In the genomic region with DNA sequence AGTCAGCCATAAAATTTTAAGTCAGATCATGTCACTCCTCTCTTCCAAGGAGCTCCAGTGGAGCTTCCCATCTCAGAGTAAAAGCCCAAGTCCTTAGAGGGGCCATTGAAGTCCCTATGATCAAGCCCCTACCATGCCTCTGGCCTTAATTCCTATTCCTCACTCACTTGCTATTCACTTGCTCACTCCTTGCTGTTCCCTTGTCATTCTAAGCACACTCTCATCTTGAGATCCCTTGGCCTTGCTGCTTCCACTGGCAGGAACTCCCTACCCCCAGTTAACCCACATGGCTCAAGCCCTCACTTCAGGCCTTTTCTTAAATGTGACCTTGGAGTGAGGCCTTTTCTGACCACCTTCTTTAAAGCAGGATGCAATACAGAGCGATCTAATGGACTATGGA, we compare ENCODE assay signal across 11 cellular contexts. TPM values are rescaled to one million over a fixed set of nuclear protein-coding genes. Genes with fewer than 3 reads are reported as not detected.
DNase-seq lines count a peak whose midpoint lies in the region; ATAC-seq and TF ChIP-seq lines count a peak whose summit lies in the region.
"Had no signal": no experiment of that assay in that cellular context is flagged by ENCODE, and none has a peak within 500 bp of the region (broad histone marks: within the 10 kb centered on the region; RNA-seq: fewer than 3 reads in every experiment).

No MANE protein-coding gene starts in this region.

- no peak for TF ChIP-seq RAD21 in IMR-90 (IDR thresholded peaks at IDR 0.05; ENCODE audit: low read length)

- H3K4ac ChIP-seq in IMR-90 (ENCODE audit: low read depth, low read length): peak overlapping the region; percentile 15; the same call in 1 of the 2 replicates
- no peak overlapping the region for H3K4ac ChIP-seq in trophoblast cell (ENCODE audit: low read depth, low read length)

- no peak overlapping the region for H4K12ac ChIP-seq in trophoblast cell (ENCODE audit: low read depth, low read length)

- TF ChIP-seq CTCF in IMR-90 (conservative IDR thresholded peaks at IDR 0.05; ENCODE audit: low read depth, low read length) (no peak), neural progenitor cell (IDR thresholded peaks at IDR 0.05) (no peak), dorsolateral prefrontal cortex (IDR thresholded peaks at IDR 0.05 in 54 of 56, conservative IDR thresholded peaks at IDR 0.05 in 2 of 56; ENCODE audit: low read depth in 1 of 56, partially characterized antibody in 56 of 56) (no peak)

- 0 out of 3 replicates have a peak overlapping the region, but pooled peaks have one; percentile 81 for H2BK15ac ChIP-seq in IMR-90 (ENCODE audit: low read depth, low read length)

- H4K20me1 ChIP-seq in IMR-90 (ENCODE audit: insufficient read depth, low read length): no peaks in the 10 kb centered on the region
- H4K20me1 ChIP-seq in neural progenitor cell (ENCODE audit: low read depth): no peaks in the 10 kb centered on the region

- H2AK9ac ChIP-seq in IMR-90 (replicated peaks; ENCODE audit: low read depth, low read length, poor library complexity): no peak overlapping the region

- dilution Hi-C loops in IMR-90 (cut with HindIII; ENCODE audit: low sequenced_read_pairs, unreplicated experiment): no loop called here

- H4K8ac ChIP-seq in IMR-90 (ENCODE audit: low read depth in 2 of 2, low read length in 2 of 2) (no peak overlapping the region), trophoblast cell (ENCODE audit: low read depth, low read length) (no peak overlapping the region)

- no peak overlapping the region for H3K56ac ChIP-seq in IMR-90 (ENCODE audit: extremely low read depth, insufficient read depth, low read length)

- H3K18ac ChIP-seq in IMR-90 (ENCODE audit: low read depth, low read length) (no peak overlapping the region; the same call in 1 of the 2 replicates), trophoblast cell (ENCODE audit: low read length) (no peak overlapping the region)

- H3K23ac ChIP-seq in IMR-90 (ENCODE audit: low read depth, low read length) (no peak overlapping the region), trophoblast cell (ENCODE audit: low read length) (no peak overlapping the region)

- BruUV-seq in IMR-90 (replicated peaks; lab: Mats Ljungman, UMichigan): no TSS peak

- H3K4me1 Mint-ChIP-seq in neural progenitor cell: no peaks in the 10 kb centered on the region

- no peaks in the 10 kb centered on the region for H3K36me3 ChIP-seq in IMR-90 (ENCODE audit: control insufficient read depth, insufficient read depth, low read length)
- no peaks in the 10 kb centered on the region for H3K36me3 ChIP-seq in neural progenitor cell
- no peaks in the 10 kb centered on the region for H3K36me3 ChIP-seq in trophoblast cell (ENCODE audit: control insufficient read depth in 1 of 2, insufficient read depth in 2 of 2, low read length in 2 of 2)

- H2AK5ac ChIP-seq in IMR-90 (ENCODE audit: low read depth, low read length) (peak overlapping the region; percentile 59), trophoblast cell (ENCODE audit: low read length) (no peak overlapping the region)

- 0 out of 2 replicates have a peak overlapping the region, but pooled peaks have one; percentile 35 for H2BK20ac ChIP-seq in IMR-90 (ENCODE audit: low read depth, low read length)

- intact Hi-C loops in IMR-90 (cut with micrococcal nuclease) (no loop called here), dorsolateral prefrontal cortex (cut with DNase I) (no loop called here)

- POLR2A ChIA-PET in IMR-90 (lab: Charles Lee; ENCODE audit: unreplicated experiment): no interaction called here

- H3K9ac ChIP-seq in IMR-90 (ENCODE audit: low read depth, low read length): no peak overlapping the region
- no peak overlapping the region for H3K9ac ChIP-seq in neural progenitor cell
- H3K9ac ChIP-seq in trophoblast cell (ENCODE audit: low read length): no peak overlapping the region
- H3K9ac ChIP-seq: KMS-11 had no signal

- H3K4me3 ChIP-seq in IMR-90 (ENCODE audit: insufficient read depth, low read depth, low read length) (no peak overlapping the region), neural progenitor cell (no peak overlapping the region), trophoblast cell (ENCODE audit: low read depth, low read length) (no peak overlapping the region), dorsolateral prefrontal cortex (no peak overlapping the region)

- CTCF ChIA-PET in IMR-90 (lab: Yijun Ruan, JAX): interaction anchor here (1.2 kb wide), 1 partner anchor 22 kb away, joined by 4 read pairs; no protein-coding TSS in a partner anchor

- no peak overlapping the region for H4K5ac ChIP-seq in IMR-90 (ENCODE audit: low read depth, low read length)

- no peak overlapping the region for H3K4me3 Mint-ChIP-seq in neural progenitor cell
- H3K4me3 Mint-ChIP-seq: CD4-positive, alpha-beta T cell had no signal

- H3K4me2 ChIP-seq in IMR-90 (ENCODE audit: low read depth, low read length) (no peak overlapping the region), neural progenitor cell (no peak overlapping the region), trophoblast cell (ENCODE audit: low read length) (no peak overlapping the region)
- H3K4me2 ChIP-seq: KMS-11 had no signal

- H3K27me3 ChIP-seq in IMR-90 (ENCODE audit: control insufficient read depth, insufficient read depth, low read length): no peaks in the 10 kb centered on the region
- H3K27me3 ChIP-seq in neural progenitor cell: no peaks in the 10 kb centered on the region
- no peaks in the 10 kb centered on the region for H3K27me3 ChIP-seq in trophoblast cell (ENCODE audit: insufficient read depth, low read length)
- H3K27me3 ChIP-seq in dorsolateral prefrontal cortex: no peaks in the 10 kb centered on the region

- H3K27ac ChIP-seq in IMR-90 (ENCODE audit: insufficient read depth, low read length) (no peak overlapping the region), neural progenitor cell (no peak overlapping the region), trophoblast cell (ENCODE audit: low read depth, low read length) (no peak overlapping the region), dorsolateral prefrontal cortex (no peak overlapping the region)
- H3K27ac ChIP-seq: C4-2B, KMS-11 had no signal

- ATAC-seq in IMR-90 (ENCODE audit: low read depth) (no peak), GM18868 (IDR thresholded peaks at IDR 0.05; ENCODE audit: unreplicated experiment) (no peak), GM21528 (IDR thresholded peaks at IDR 0.05; ENCODE audit: low FRiP score, unreplicated experiment) (no peak)

- H2AFZ ChIP-seq in IMR-90 (replicated peaks; ENCODE audit: low read length, poor library complexity): no peak overlapping the region
- peak overlapping the region; percentile 55 for H2AFZ ChIP-seq in neural progenitor cell (replicated peaks)
- H2AFZ ChIP-seq in trophoblast cell (ENCODE audit: insufficient read depth, low read length, poor library complexity): no peak overlapping the region

- H3K27me3 Mint-ChIP-seq in neural progenitor cell (ENCODE audit: insufficient read depth, low read depth): no peaks in the 10 kb centered on the region
- H3K27me3 Mint-ChIP-seq: CD4-positive, alpha-beta T cell had no signal

- in situ Hi-C loops in IMR-90 (cut with MboI; ENCODE audit: low sequenced_read_pairs): no loop called here

- no peak for TF ChIP-seq POLR2A in IMR-90 (IDR thresholded peaks at IDR 0.05; ENCODE audit: low read depth, low read length)

- H2BK120ac ChIP-seq in IMR-90 (ENCODE audit: low read depth, low read length): no peak overlapping the region
- peak overlapping the region; percentile 64 for H2BK120ac ChIP-seq in trophoblast cell (ENCODE audit: insufficient read depth, low read length, poor library complexity)

- no peak overlapping the region for H3K14ac ChIP-seq in IMR-90 (replicated peaks; ENCODE audit: low read depth, low read length)
- no peak overlapping the region for H3K14ac ChIP-seq in trophoblast cell (ENCODE audit: low read length)

- H3K79me1 ChIP-seq in IMR-90 (ENCODE audit: low read depth in 1 of 2, low read length in 2 of 2) (no peaks in the 10 kb centered on the region), trophoblast cell (ENCODE audit: low read length) (peaks cover 15% of the 10 kb centered on the region)

- H3K9me3 ChIP-seq in IMR-90 (ENCODE audit: control insufficient read depth, insufficient read depth, low read length): no peaks in the 10 kb centered on the region
- H3K9me3 ChIP-seq in neural progenitor cell (ENCODE audit: low read depth): no peaks in the 10 kb centered on the region
- no peaks in the 10 kb centered on the region for H3K9me3 ChIP-seq in trophoblast cell (ENCODE audit: insufficient read depth, low read depth, low read length)

- no peaks in the 10 kb centered on the region for H3K9me3 Mint-ChIP-seq in neural progenitor cell
- H3K9me3 Mint-ChIP-seq: CD4-positive, alpha-beta T cell had no signal

- WGBS in IMR-90 (ENCODE audit: extremely low coverage in 2 of 2, insufficient read length in 1 of 2), 2 experiments: no CpG with 5 or more reads among the region's 1 CpG
- no CpG with 5 or more reads among the region's 1 CpG for WGBS in trophoblast cell (ENCODE audit: extremely low coverage, insufficient coverage, insufficient read length)

- H3K9me1 ChIP-seq in IMR-90 (ENCODE audit: insufficient read depth, low read length): 0 out of 2 replicates have a peak, but pooled peaks cover 9% of the 10 kb centered on the region

- H3K27ac Mint-ChIP-seq in neural progenitor cell: no peak overlapping the region
- H3K27ac Mint-ChIP-seq: CD4-positive, alpha-beta T cell had no signal

- H2BK12ac ChIP-seq in trophoblast cell (ENCODE audit: low read length): peak overlapping the region; percentile 84

- H2BK5ac ChIP-seq in IMR-90 (ENCODE audit: low read depth, low read length, poor library complexity, severe bottlenecking) (no peak overlapping the region), trophoblast cell (ENCODE audit: low read depth, low read length, poor library complexity) (no peak overlapping the region)

- H4K91ac ChIP-seq in IMR-90 (ENCODE audit: insufficient read depth, low read depth, low read length) (peak overlapping the region; percentile 14; the same call in 1 of the 2 replicates), trophoblast cell (ENCODE audit: low read depth, low read length) (no peak overlapping the region)

- no peaks in the 10 kb centered on the region for H3K79me2 ChIP-seq in neural progenitor cell (ENCODE audit: low read depth)
- peaks cover 2% of the 10 kb centered on the region for H3K79me2 ChIP-seq in trophoblast cell (ENCODE audit: control insufficient read depth, insufficient read depth, low read length, poor library complexity)

- no peaks in the 10 kb centered on the region for H3F3A ChIP-seq in neural progenitor cell (ENCODE audit: low read depth)

- H3K36me3 Mint-ChIP-seq in neural progenitor cell: no peaks in the 10 kb centered on the region

- DNase-seq in IMR-90 (no peak), neural progenitor cell (ENCODE audit: low spot score) (no peak), trophoblast cell (no peak), dorsolateral prefrontal cortex (no peak)
- DNase-seq: ACHN; Caco-2; CD4-positive, alpha-beta T cell had no signal

- peaks cover 9% of the 10 kb centered on the region for H3K4me1 ChIP-seq in IMR-90 (ENCODE audit: control insufficient read depth, insufficient read depth, low read length)
- no peaks in the 10 kb centered on the region for H3K4me1 ChIP-seq in neural progenitor cell
- peaks cover 19 to 20% of the 10 kb centered on the region in 2 experiments for H3K4me1 ChIP-seq in trophoblast cell (ENCODE audit: control insufficient read depth in 1 of 2, insufficient read depth in 2 of 2, low read length in 2 of 2)

RNA-seq across cellular contexts. Expression of gene SECISBP2L, which starts 12.3 kb away (rescaled TPM):
- total RNA-seq in IMR-90 (2012; rRNA removed) (34.1 and 45.0 TPM in 2 replicates), neural progenitor cell (ENCODE audit: low replicate concordance) (30.3 and 44.0 TPM in 2 replicates), dorsolateral prefrontal cortex (100 to 1,000 TPM; 103 to 402 (median 176) TPM)
- 10.4 and 13.1 TPM in 2 replicates for polyA plus RNA-seq in IMR-90 (2012; rRNA removed)
- 2.9 and 4.7 TPM in 2 replicates for polyA plus RNA-seq in IMR-90 (2012; cell fraction: cytosol; rRNA removed)
- polyA plus RNA-seq in IMR-90 (2012; cell fraction: nucleus; rRNA removed; ENCODE audit: low replicate concordance): 14.0 and 29.6 TPM in 2 replicates
- 29.4 and 32.9 TPM in 2 replicates for polyA plus RNA-seq in trophoblast cell (2013)
